In the genomic region with DNA sequence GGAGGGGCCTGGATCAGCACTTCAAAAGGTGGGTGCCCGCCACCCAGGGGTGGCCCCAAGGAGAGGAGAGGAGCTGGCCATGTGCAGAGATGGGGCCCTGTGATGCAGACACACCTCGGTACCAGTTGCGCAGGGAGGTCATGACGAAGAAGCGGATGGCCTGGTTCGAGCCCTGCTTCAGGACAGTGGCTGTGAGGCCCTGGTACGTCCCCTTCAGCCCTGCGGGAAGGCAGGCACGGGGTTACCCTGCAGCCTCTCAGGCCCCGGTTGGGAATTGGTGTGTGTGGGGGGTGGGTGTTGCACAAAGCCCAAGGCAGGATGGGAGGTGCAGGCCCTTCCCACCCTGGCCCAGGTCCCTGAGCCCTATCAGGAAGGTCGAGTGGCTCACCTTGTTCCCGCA, we compare ENCODE assay signal across 1 cellular context.
TF ChIP-seq lines count a peak whose summit lies in the region.

No MANE protein-coding gene starts in this region.

TF ChIP-seq in K562, 482 proteins besides CTCF, POLR2A, EP300 and RAD21 (continued from another document):
- TF ChIP-seq CREB5 (CRISPR knock-in tag; IDR thresholded peaks at IDR 0.05) = no peak
- no peak for TF ChIP-seq ZSCAN32 (CRISPR knock-in tag; IDR thresholded peaks at IDR 0.05)
- TF ChIP-seq, protein P1, sequence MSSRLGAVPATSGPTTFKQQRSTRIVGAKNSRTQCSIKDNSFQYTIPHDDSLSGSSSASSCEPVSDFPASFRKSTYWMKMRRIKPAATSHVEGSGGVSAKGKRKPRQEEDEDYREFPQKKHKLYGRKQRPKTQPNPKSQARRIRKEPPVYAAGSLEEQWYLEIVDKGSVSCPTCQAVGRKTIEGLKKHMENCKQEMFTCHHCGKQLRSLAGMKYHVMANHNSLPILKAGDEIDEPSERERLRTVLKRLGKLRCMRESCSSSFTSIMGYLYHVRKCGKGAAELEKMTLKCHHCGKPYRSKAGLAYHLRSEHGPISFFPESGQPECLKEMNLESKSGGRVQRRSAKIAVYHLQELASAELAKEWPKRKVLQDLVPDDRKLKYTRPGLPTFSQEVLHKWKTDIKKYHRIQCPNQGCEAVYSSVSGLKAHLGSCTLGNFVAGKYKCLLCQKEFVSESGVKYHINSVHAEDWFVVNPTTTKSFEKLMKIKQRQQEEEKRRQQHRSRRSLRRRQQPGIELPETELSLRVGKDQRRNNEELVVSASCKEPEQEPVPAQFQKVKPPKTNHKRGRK (tag; IDR thresholded peaks at IDR 0.05) = no peak
- TF ChIP-seq NFATC3 (IDR thresholded peaks at IDR 0.05) = no peak
- TF ChIP-seq, protein P2, sequence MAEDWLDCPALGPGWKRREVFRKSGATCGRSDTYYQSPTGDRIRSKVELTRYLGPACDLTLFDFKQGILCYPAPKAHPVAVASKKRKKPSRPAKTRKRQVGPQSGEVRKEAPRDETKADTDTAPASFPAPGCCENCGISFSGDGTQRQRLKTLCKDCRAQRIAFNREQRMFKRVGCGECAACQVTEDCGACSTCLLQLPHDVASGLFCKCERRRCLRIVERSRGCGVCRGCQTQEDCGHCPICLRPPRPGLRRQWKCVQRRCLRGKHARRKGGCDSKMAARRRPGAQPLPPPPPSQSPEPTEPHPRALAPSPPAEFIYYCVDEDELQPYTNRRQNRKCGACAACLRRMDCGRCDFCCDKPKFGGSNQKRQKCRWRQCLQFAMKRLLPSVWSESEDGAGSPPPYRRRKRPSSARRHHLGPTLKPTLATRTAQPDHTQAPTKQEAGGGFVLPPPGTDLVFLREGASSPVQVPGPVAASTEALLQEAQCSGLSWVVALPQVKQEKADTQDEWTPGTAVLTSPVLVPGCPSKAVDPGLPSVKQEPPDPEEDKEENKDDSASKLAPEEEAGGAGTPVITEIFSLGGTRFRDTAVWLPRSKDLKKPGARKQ (CRISPR knock-in tag; IDR thresholded peaks at IDR 0.05) = no peak
- TF ChIP-seq YBX1 (IDR thresholded peaks at IDR 0.05) = no peak
